ENCODE assay signal across 26 cellular contexts in the genomic region with DNA sequence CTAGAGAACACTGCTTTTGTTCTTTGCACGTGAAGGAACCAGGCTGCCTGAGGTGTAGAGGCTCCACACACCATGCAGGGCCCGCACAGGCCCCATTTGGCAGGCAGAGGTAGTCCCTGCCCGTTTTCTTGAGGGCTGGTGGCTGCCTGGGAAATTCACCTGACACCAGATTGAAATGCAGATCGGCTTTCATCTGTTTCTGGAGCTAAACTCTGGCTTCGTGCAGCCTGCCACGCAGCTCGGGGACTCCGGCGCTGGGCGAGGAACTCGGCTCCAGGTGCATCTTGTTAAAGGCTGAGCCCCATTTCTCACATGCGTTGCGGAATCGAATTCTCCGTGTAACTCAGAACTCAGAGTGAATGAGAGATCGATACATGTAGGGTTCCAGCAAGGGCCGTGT. TPM values are rescaled to one million over a fixed set of nuclear protein-coding genes. Genes with fewer than 3 reads are reported as not detected.
DNase-seq lines count a peak whose midpoint lies in the region; ATAC-seq, FAIRE-seq and TF ChIP-seq lines count a peak whose summit lies in the region.
"Had no signal": no experiment of that assay in that cellular context is flagged by ENCODE, and none has a peak within 500 bp of the region (broad histone marks: within the 10 kb centered on the region; RNA-seq: fewer than 3 reads in every experiment).

No MANE protein-coding gene starts in this region.

- DNase-seq in NCI-H1092 treated with DMSO at 0.1 percent for 48 hours (lab: John Stamatoyannopoulos, UW): peak; percentile 39
- DNase-seq in NCI-H1092 (lab: John Stamatoyannopoulos, UW): no peak
- peak; percentile 72 for DNase-seq in NCI-H2107 treated with DMSO at 0.1 percent for 48 hours (lab: John Stamatoyannopoulos, UW; ENCODE audit: unreplicated experiment)
- peak; percentile 41 for DNase-seq in islet precursor cell
- DNase-seq in gastrocnemius medialis: peak; percentile 38 to 48
- DNase-seq in SW480 (ENCODE audit: low spot score): no peak
- DNase-seq in GM12891 (ENCODE audit: insufficient read length, low spot score): no peak
- DNase-seq: 8988T; activated CD4-positive, alpha-beta T cell treated with anti-CD3 and anti-CD28 coated beads for 4 hours; activated T-cell treated with anti-CD3 and anti-CD28 coated beads for 4 hours; anterior cingulate cortex; CD4-positive, alpha-beta T cell; foreskin fibroblast; naive thymus-derived CD8-positive, alpha-beta T cell; NCI-H187; NCI-H345; occipital lobe; T-helper 2 cell; uterus had no signal

- ATAC-seq in gastrocnemius medialis (peak; percentile 6 to 31), HG02678 (IDR thresholded peaks at IDR 0.05; ENCODE audit: unreplicated experiment) (no peak)
- ATAC-seq: activated naive CD4-positive, alpha-beta T cell treated with anti-CD3 and anti-CD28 coated beads, Interleukin-2, amount 50 U/mL, for 72 hours; esophagus mucosa; naive thymus-derived CD8-positive, alpha-beta T cell; stimulated activated effector memory CD8-positive, alpha-beta T cell treated with anti-CD3 and anti-CD28 coated beads, Interleukin-12 subunit alpha, Interleukin-12 subunit beta, amount 100 ng/mL, for 72 hours had no signal

- TF ChIP-seq POLR2A in gastrocnemius medialis (IDR thresholded peaks at IDR 0.05) (no peak), GM12891 (IDR thresholded peaks at IDR 0.05; ENCODE audit: low read depth, low read length) (no peak)

- no peaks in the 10 kb centered on the region for H3K27me3 ChIP-seq in gastrocnemius medialis
- H3K27me3 ChIP-seq: uterus had no signal

- FAIRE-seq in GM12891 (lab: Jason Lieb, UNC): no peak
- FAIRE-seq: GM12892 had no signal

- peaks cover 49 to 52% of the 10 kb centered on the region in 2 donors for H3K4me1 ChIP-seq in gastrocnemius medialis

- H3K36me3 ChIP-seq in gastrocnemius medialis: no peaks in the 10 kb centered on the region
- H3K36me3 ChIP-seq: uterus had no signal

- H3K27ac ChIP-seq in gastrocnemius medialis: peak overlapping the region; percentile 76 to 89 (median 82)
- H3K27ac ChIP-seq: coronary artery, SK-N-MC, uterus had no signal

- TF ChIP-seq CTCF in gastrocnemius medialis (IDR thresholded peaks at IDR 0.05 in 4 of 5, conservative IDR thresholded peaks at IDR 0.05 in 1 of 5): no peak

- no peak overlapping the region for H3K4me3 ChIP-seq in gastrocnemius medialis
- H3K4me3 ChIP-seq: coronary artery, SK-N-MC, uterus had no signal

- in situ Hi-C loops in gastrocnemius medialis (cut with MboI; ENCODE audit: low sequenced_read_pairs in 4 of 4): no loop called here

- intact Hi-C loops in gastrocnemius medialis (cut with DNase I; ENCODE audit: low total_unique reads): loop anchor here (5.0 kb wide), 1 partner anchor 35 kb away; the partner anchor contains the start of gene ATP11A

- H3K9me3 ChIP-seq in gastrocnemius medialis: no peaks in the 10 kb centered on the region
- H3K9me3 ChIP-seq: uterus had no signal

TF ChIP-seq in GM12891, 5 proteins besides CTCF, POLR2A, EP300 and RAD21:
- TF ChIP-seq TAF1 (IDR thresholded peaks at IDR 0.05; ENCODE audit: low read depth, low read length): no peak
- TF ChIP-seq PAX5 (IDR thresholded peaks at IDR 0.05; ENCODE audit: insufficient read depth, low read length, severe bottlenecking): no peak
- no peak for TF ChIP-seq POLR2AphosphoS5 (IDR thresholded peaks at IDR 0.05; ENCODE audit: low read depth, low read length)
- no peak for TF ChIP-seq SPI1 (IDR thresholded peaks at IDR 0.05; ENCODE audit: low read depth, low read length)
- no peak for TF ChIP-seq POU2F2 (IDR thresholded peaks at IDR 0.05; ENCODE audit: low read depth, low read length)

RNA-seq across cellular contexts. Expression of gene ATP11A, which starts 37.7 kb away (rescaled TPM):
- total RNA-seq in gastrocnemius medialis: 10 to 100 TPM; 10.0 to 14.2 (median 12.6) TPM
- polyA plus RNA-seq in GM12891 (2012; ENCODE audit: low read depth, missing spikeins): 10.7 TPM

Comparison
In these comparisons a context has a peak if more than half of its experiments do, and no peak if none do; other contexts are left out.
1. DNase-seq: peak in NCI-H1092 treated with DMSO at 0.1 percent for 48 hours (single experiment), NCI-H2107 treated with DMSO at 0.1 percent for 48 hours (single experiment), islet precursor cell (single experiment) and gastrocnemius medialis (2 of 2); none in NCI-H1092 (single experiment), SW480 (single experiment) and GM12891 (single experiment).